ENCODE assay signal across 8 cellular contexts in the genomic region with DNA sequence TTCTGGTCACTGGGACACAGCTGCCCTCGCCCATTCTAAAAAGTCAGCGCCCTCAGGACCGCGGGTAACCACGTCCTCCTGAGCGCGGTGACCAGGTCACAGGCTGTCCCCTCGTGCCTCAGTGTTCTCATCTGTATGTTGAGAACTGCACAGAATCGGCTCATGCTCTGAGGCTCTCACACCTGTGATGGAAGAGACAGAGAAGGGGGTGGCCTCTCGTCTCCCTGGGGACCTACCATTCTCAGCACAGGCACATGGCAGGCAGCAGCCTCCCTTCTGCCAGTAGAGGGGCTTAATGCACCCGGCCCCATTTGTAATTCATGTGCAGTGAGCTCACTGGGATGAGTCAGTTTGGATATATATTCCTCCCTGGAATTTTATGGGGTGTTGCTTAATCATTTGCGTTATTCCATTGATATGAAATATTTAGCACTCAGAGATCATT. TPM values are rescaled to one million over a fixed set of nuclear protein-coding genes. Genes with fewer than 3 reads are reported as not detected.
DNase-seq lines count a peak whose midpoint lies in the region; ATAC-seq and TF ChIP-seq lines count a peak whose summit lies in the region.
"Not testable (repeated sequence)": the region's sequence is repeated elsewhere in the genome, so short reads cannot be mapped to it uniquely, and the experiment has no call there.

No MANE protein-coding gene starts in this region.

- DNase-seq in GM06990 (ENCODE audit: extremely low read depth, insufficient read length) (peak; percentile 52), NAMALWA (ENCODE audit: low spot score) (peak; percentile 94), endodermal cell (peak; percentile 77), kidney tubule cell (ENCODE audit: low spot score) (peak; percentile 59)
- DNase-seq in activated naive CD4-positive, alpha-beta T cell treated with anti-CD3 and anti-CD28 coated beads for 36 hours = peak; percentile 33
- DNase-seq in prostate gland (ENCODE audit: low spot score); upper lobe of left lung: not testable (repeated sequence)

- H3K27me3 ChIP-seq in GM06990 (replicated peaks; ENCODE audit: control insufficient read depth, insufficient read depth, low read length); endodermal cell (ENCODE audit: control insufficient read depth, insufficient read depth, low read length, poor library complexity, severe bottlenecking); prostate gland (replicated peaks; ENCODE audit: insufficient read depth); upper lobe of left lung: not testable (repeated sequence)

- H3K27ac ChIP-seq in endodermal cell (ENCODE audit: low read depth, low read length) (peak overlapping the region; percentile 81), prostate gland (peak overlapping the region; percentile 71 to 80), upper lobe of left lung (peak overlapping the region; percentile 71 to 95 (median 89))

- CTCF ChIA-PET in activated naive CD4-positive, alpha-beta T cell treated with anti-CD3 and anti-CD28 coated beads for 36 hours (lab: Charles Lee) = interaction anchor here (1.0 kb wide), 1 partner anchor 151 kb away, joined by 3 read pairs; no protein-coding TSS in a partner anchor

- TF ChIP-seq EP300 in upper lobe of left lung (IDR thresholded peaks at IDR 0.05) = not testable (repeated sequence)

- intact Hi-C loops in activated naive CD4-positive, alpha-beta T cell treated with anti-CD3 and anti-CD28 coated beads for 36 hours (cut with micrococcal nuclease) = loop anchor here (2.0 to 10.0 kb wide), 6 partner anchors 74 to 1678 kb away; partner anchors contain the start of genes MCM2, OSBPL11, SNX4 and TPRA1
- intact Hi-C loops in prostate gland (cut with DNase I) = not testable (repeated sequence)

- H3K4me3 ChIP-seq in GM06990 (replicated peaks; ENCODE audit: low read depth, low read length) = peak overlapping the region; percentile 79
- H3K4me3 ChIP-seq in endodermal cell (ENCODE audit: low read length) = peak overlapping the region; percentile 79
- peak overlapping the region; percentile 69 to 71 for H3K4me3 ChIP-seq in prostate gland
- H3K4me3 ChIP-seq in upper lobe of left lung = peak overlapping the region; percentile 36 to 96 (median 78)

- not testable (repeated sequence) for H3K9me3 Mint-ChIP-seq in activated naive CD4-positive, alpha-beta T cell treated with anti-CD3 and anti-CD28 coated beads for 36 hours; endodermal cell

- peak; percentile 70 for TF ChIP-seq POLR2A in Raji (IDR thresholded peaks at IDR 0.05; ENCODE audit: insufficient read depth, low read depth, low read length)
- TF ChIP-seq POLR2A in prostate gland (IDR thresholded peaks at IDR 0.05); upper lobe of left lung (IDR thresholded peaks at IDR 0.05): not testable (repeated sequence)

- peak overlapping the region; percentile 63 for H3K9ac ChIP-seq in endodermal cell (ENCODE audit: extremely low read depth, low read length, poor library complexity, severe bottlenecking)

- H3K9me3 ChIP-seq in endodermal cell (ENCODE audit: control insufficient read depth, low read length); prostate gland; upper lobe of left lung: not testable (repeated sequence)

- 2 to 8% methylated on average over 8 to 11 of the region's 12 CpGs for WGBS in endodermal cell (ENCODE audit: insufficient coverage in 1 of 2, insufficient read length in 1 of 2), 2 experiments
- 2% methylated on average over 12 of the region's 12 CpGs for WGBS in prostate gland
- WGBS in upper lobe of left lung, 2 donors = 5 to 29% methylated on average over 3 to 12 of the region's 12 CpGs

- not testable (repeated sequence) for ATAC-seq in upper lobe of left lung (ENCODE audit: low FRiP score in 2 of 2)

- not testable (repeated sequence) for H3K27me3 Mint-ChIP-seq in activated naive CD4-positive, alpha-beta T cell treated with anti-CD3 and anti-CD28 coated beads for 36 hours (ENCODE audit: low read depth); endodermal cell (ENCODE audit: insufficient read depth)

- not testable (repeated sequence) for TF ChIP-seq CTCF in GM06990 (IDR thresholded peaks at IDR 0.05; ENCODE audit: insufficient read depth, low read length, poor library complexity, severe bottlenecking); endodermal cell (conservative IDR thresholded peaks at IDR 0.05); prostate gland (IDR thresholded peaks at IDR 0.05); upper lobe of left lung (IDR thresholded peaks at IDR 0.05)

- not testable (repeated sequence) for H3K4me1 ChIP-seq in endodermal cell (ENCODE audit: control insufficient read depth, insufficient read depth, low read length); prostate gland (replicated peaks)
- H3K4me1 ChIP-seq in upper lobe of left lung = peaks cover 5 to 11% (median 10%) of the 10 kb centered on the region in 4 donors

- H3K36me3 ChIP-seq in GM06990 (ENCODE audit: control insufficient read depth, insufficient read depth, low read length); endodermal cell (ENCODE audit: control insufficient read depth, insufficient read depth, low read length); prostate gland; upper lobe of left lung: not testable (repeated sequence)

- H3K4me1 Mint-ChIP-seq in activated naive CD4-positive, alpha-beta T cell treated with anti-CD3 and anti-CD28 coated beads for 36 hours (ENCODE audit: low read depth) = peaks cover 31% of the 10 kb centered on the region
- H3K4me1 Mint-ChIP-seq in endodermal cell = peaks cover 16% of the 10 kb centered on the region

- H3K27ac Mint-ChIP-seq in activated naive CD4-positive, alpha-beta T cell treated with anti-CD3 and anti-CD28 coated beads for 36 hours = peak overlapping the region; percentile 56
- H3K27ac Mint-ChIP-seq in endodermal cell = peak overlapping the region; percentile 87

- peak overlapping the region; percentile 84 for H3K4me3 Mint-ChIP-seq in activated naive CD4-positive, alpha-beta T cell treated with anti-CD3 and anti-CD28 coated beads for 36 hours
- peak overlapping the region; percentile 73 for H3K4me3 Mint-ChIP-seq in endodermal cell

- H3K36me3 Mint-ChIP-seq in activated naive CD4-positive, alpha-beta T cell treated with anti-CD3 and anti-CD28 coated beads for 36 hours (ENCODE audit: low read depth); endodermal cell (ENCODE audit: low read depth): not testable (repeated sequence)

RNA-seq across cellular contexts. Expression of gene ROPN1B, which starts 51.9 kb away (rescaled TPM):
- not detected for total RNA-seq in activated naive CD4-positive, alpha-beta T cell treated with anti-CD3 and anti-CD28 coated beads for 36 hours
- not detected for total RNA-seq in endodermal cell
- 0.71 TPM for polyA plus RNA-seq in endodermal cell (2013, experiment 1 of 2)
- polyA plus RNA-seq in endodermal cell (2013, experiment 2 of 2) = 0.70 TPM
- total RNA-seq in prostate gland = 10 to 100 TPM in 1 of 2 donors, 1 to 10 TPM in 1; 2.2 to 27.8 TPM
- 1 to 10 TPM in 3 of 6 donors, under 1 TPM in 1, not detected in 2; 0.76 to 6.3 (median 2.0) TPM for total RNA-seq in upper lobe of left lung
